In the genomic region with DNA sequence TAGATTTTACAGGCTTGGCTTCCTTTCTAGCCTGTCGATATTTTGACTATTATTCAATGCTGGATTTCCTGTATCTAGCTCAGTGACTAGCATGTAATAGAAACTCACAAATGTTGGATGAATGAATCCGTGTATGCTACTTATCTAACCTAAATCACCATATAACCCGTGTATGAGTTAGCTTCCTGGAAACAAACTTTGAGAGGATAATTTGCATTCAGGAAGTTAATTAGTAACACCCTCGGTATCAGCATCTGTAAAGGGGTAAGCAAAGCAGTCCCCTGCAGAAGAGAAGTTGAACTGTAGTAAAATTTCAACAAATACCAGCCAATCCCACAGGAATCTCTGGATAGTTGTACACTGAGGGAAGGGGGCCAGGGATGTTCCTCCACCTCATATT, we compare ENCODE assay signal across 23 cellular contexts.
"Had no signal": no experiment of that assay in that cellular context is flagged by ENCODE, and none has a peak within 500 bp of the region (broad histone marks: within the 10 kb centered on the region; RNA-seq: fewer than 3 reads in every experiment).

No MANE protein-coding gene starts in this region.

- DNase-seq: activated CD4-positive, alpha-beta T cell treated with anti-CD3 and anti-CD28 coated beads, Interleukin-2, amount 50 U/mL, for 1 hour; activated CD8-positive, alpha-beta memory T cell treated with anti-CD3 and anti-CD28 coated beads, Interleukin-2, amount 50 U/mL, for 4 hours; activated effector memory CD4-positive, alpha-beta T cell treated with anti-CD3 and anti-CD28 coated beads, Interleukin-2, amount 50 U/mL, for 16 hours; activated naive CD4-positive, alpha-beta T cell treated with anti-CD3 and anti-CD28 coated beads, Interleukin-2, amount 50 U/mL, for 16 hours; activated T-cell treated with anti-CD3 and anti-CD28 coated beads, Interleukin-2, amount 50 U/mL, for 72 hours; colonic mucosa; foreskin keratinocyte; glutamatergic neuron; hypothalamus; kidney; left ventricle myocardium inferior; mammary epithelial cell; midbrain; nephron progenitor cell; nucleus accumbens; sigmoid colon; spleen; stimulated activated CD4-positive, alpha-beta T cell treated with anti-CD3 and anti-CD28 coated beads, Interleukin-4, amount 100 ng/mL, for 4 hours; testis had no signal

- FAIRE-seq: kidney had no signal

- H3K27ac Mint-ChIP-seq: activated T-cell treated with anti-CD3 and anti-CD28 coated beads, Interleukin-2, amount 50 U/mL, for 72 hours; nephron progenitor cell; stimulated activated memory B cell treated with anti-CD40 and anti-IgM and Interleukin-4, amounts not matched to agents 10 μg/mL and 1 μg/mL and 100 μg/mL, for 72 hours; type B pancreatic cell had no signal

- H3K27me3 Mint-ChIP-seq: central memory CD8-positive, alpha-beta T cell; stimulated activated memory B cell treated with anti-CD40 and anti-IgM and Interleukin-4, amounts not matched to agents 10 μg/mL and 1 μg/mL and 100 μg/mL, for 72 hours; type B pancreatic cell had no signal

- H3K4me3 Mint-ChIP-seq: activated T-cell treated with anti-CD3 and anti-CD28 coated beads, Interleukin-2, amount 50 U/mL, for 72 hours; central memory CD8-positive, alpha-beta T cell; nephron progenitor cell; stimulated activated memory B cell treated with anti-CD40 and anti-IgM and Interleukin-4, amounts not matched to agents 10 μg/mL and 1 μg/mL and 100 μg/mL, for 72 hours; type B pancreatic cell had no signal

- H3K36me3 Mint-ChIP-seq: stimulated activated memory B cell treated with anti-CD40 and anti-IgM and Interleukin-4, amounts not matched to agents 10 μg/mL and 1 μg/mL and 100 μg/mL, for 72 hours; type B pancreatic cell had no signal

- H3K4me1 Mint-ChIP-seq: central memory CD8-positive, alpha-beta T cell; nephron progenitor cell; stimulated activated memory B cell treated with anti-CD40 and anti-IgM and Interleukin-4, amounts not matched to agents 10 μg/mL and 1 μg/mL and 100 μg/mL, for 72 hours had no signal

- ATAC-seq: activated CD4-positive, CD25-positive, alpha-beta regulatory T cell treated with anti-CD3 and anti-CD28 coated beads, Interleukin-2, amount 50 U/mL, for 24 hours; activated T-cell treated with anti-CD3 and anti-CD28 coated beads, Interleukin-2, amount 50 U/mL, for 72 hours; foreskin keratinocyte; stimulated activated memory B cell treated with anti-CD40 and anti-IgM and Interleukin-4, amounts not matched to agents 10 μg/mL and 1 μg/mL and 100 μg/mL, for 72 hours had no signal
